ENCODE assay signal across 8 cellular contexts in the genomic region with DNA sequence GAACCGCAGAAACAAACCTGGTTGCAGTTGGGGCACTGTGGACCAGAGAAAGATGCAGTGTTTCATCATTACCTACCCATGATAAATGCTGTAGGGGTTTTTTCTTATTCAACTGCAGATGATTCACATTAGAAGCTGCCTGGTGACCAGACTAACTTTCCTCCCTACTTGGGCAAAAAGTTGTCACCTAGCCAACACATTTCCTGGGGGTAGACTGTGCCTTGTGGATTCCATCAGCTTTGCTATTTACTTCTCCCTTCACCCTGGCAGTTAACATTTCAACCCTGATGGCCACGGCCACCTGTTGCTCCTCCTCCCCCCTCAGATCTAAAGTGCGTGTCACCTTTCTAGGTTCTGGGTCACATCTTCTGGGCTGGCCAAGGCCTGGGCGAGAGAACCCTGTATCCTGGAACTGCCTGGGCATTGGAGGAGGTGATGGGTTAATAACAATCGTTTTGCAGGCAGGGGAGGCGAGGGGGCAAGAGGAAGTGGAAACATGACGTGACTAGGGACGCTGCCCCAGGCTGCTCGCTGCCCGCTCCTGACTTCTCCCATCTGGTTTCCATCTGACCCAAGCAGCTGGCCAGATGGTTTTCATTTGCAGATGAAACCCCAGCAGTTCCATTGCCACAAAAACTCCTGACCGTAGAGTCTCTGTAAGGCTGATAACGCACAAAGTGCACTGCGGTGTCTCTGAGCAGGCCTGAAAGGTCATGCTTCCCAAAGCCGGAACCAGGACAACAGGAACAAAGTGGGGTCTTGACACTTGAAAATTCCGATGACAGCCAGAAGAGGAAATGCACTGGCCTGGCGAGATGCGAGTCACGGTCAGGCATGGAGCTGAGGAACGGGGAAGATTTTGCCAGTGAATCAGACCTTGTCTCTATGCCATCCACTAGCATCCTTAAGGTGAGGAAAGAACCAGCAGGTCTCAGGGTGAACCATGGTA. TPM values are rescaled to one million over a fixed set of nuclear protein-coding genes. Genes with fewer than 3 reads are reported as not detected.
DNase-seq lines count a peak whose midpoint lies in the region; ATAC-seq lines count a peak whose summit lies in the region.

No MANE protein-coding gene starts in this region.

- peaks cover 9% of the 10 kb centered on the region for H3K36me3 Mint-ChIP-seq in activated naive CD4-positive, alpha-beta T cell treated with anti-CD3 and anti-CD28 coated beads, Interleukin-2, amount 50 U/mL, for 24 hours

- H3K36me3 ChIP-seq in rectal smooth muscle tissue (ENCODE audit: control insufficient read depth, insufficient read depth, low read length): no peaks in the 10 kb centered on the region

- no peaks in the 10 kb centered on the region for H3K27me3 Mint-ChIP-seq in activated naive CD4-positive, alpha-beta T cell treated with anti-CD3 and anti-CD28 coated beads, Interleukin-2, amount 50 U/mL, for 24 hours

- peak overlapping the region; percentile 78 for H3K4me3 Mint-ChIP-seq in activated naive CD4-positive, alpha-beta T cell treated with anti-CD3 and anti-CD28 coated beads, Interleukin-2, amount 50 U/mL, for 24 hours

- peak overlapping the region; percentile 10 for H3K9ac ChIP-seq in rectal smooth muscle tissue (ENCODE audit: low read length)

- intact Hi-C loops in Right ventricle myocardium superior (cut with DNase I): no loop called here

- peak overlapping the region; percentile 88 for H3K27ac ChIP-seq in rectal smooth muscle tissue (ENCODE audit: low read depth, low read length)

- H3K4me1 ChIP-seq in rectal smooth muscle tissue (ENCODE audit: control insufficient read depth, insufficient read depth, low read length): peaks cover 69% of the 10 kb centered on the region

- H3K4me1 Mint-ChIP-seq in activated naive CD4-positive, alpha-beta T cell treated with anti-CD3 and anti-CD28 coated beads, Interleukin-2, amount 50 U/mL, for 24 hours: peaks cover 92% of the 10 kb centered on the region

- peak; percentile 43 for DNase-seq in activated naive CD4-positive, alpha-beta T cell treated with Interleukin-2 at 50 U/mL for 16 hours
- DNase-seq in activated naive CD4-positive, alpha-beta T cell treated with anti-CD3 and anti-CD28 coated beads, Interleukin-2, amount 50 U/mL, for 16 hours: no peak
- peak; percentile 75 for DNase-seq in Right ventricle myocardium superior
- DNase-seq in middle frontal gyrus (ENCODE audit: extremely low spot score, low spot score): no peak
- DNase-seq in pons (ENCODE audit: low spot score): no peak

- no peaks in the 10 kb centered on the region for H3K27me3 ChIP-seq in rectal smooth muscle tissue (ENCODE audit: control insufficient read depth, insufficient read depth, low read length)

- H3K9me3 Mint-ChIP-seq in activated naive CD4-positive, alpha-beta T cell treated with anti-CD3 and anti-CD28 coated beads, Interleukin-2, amount 50 U/mL, for 24 hours: no peaks in the 10 kb centered on the region

- peak; percentile 53 for ATAC-seq in Right ventricle myocardium superior (ENCODE audit: poor library complexity)
- no peak for ATAC-seq in GM18519 (IDR thresholded peaks at IDR 0.05; ENCODE audit: low FRiP score, unreplicated experiment)

- H3K4me3 ChIP-seq in rectal smooth muscle tissue (ENCODE audit: low read length): peak overlapping the region; percentile 33

- peak overlapping the region; percentile 98 for H3K27ac Mint-ChIP-seq in activated naive CD4-positive, alpha-beta T cell treated with anti-CD3 and anti-CD28 coated beads, Interleukin-2, amount 50 U/mL, for 24 hours

RNA-seq across cellular contexts. Expression of a gene that starts 36.6 kb away (rescaled TPM):
- total RNA-seq in Right ventricle myocardium superior: 222 TPM

Comparison
In these comparisons a context has a peak if more than half of its experiments do, and no peak if none do; other contexts are left out.
1. DNase-seq: peak in activated naive CD4-positive, alpha-beta T cell treated with Interleukin-2 at 50 U/mL for 16 hours (single experiment) and Right ventricle myocardium superior (single experiment); none in activated naive CD4-positive, alpha-beta T cell treated with anti-CD3 and anti-CD28 coated beads, Interleukin-2, amount 50 U/mL, for 16 hours (single experiment), middle frontal gyrus (single experiment) and pons (single experiment).